ENCODE assay signal across 8 cellular contexts in genomic region chr10:78964952-78965633, GRCh38.
DNase-seq lines count a peak whose midpoint lies in the region; ATAC-seq and TF ChIP-seq lines count a peak whose summit lies in the region.

No MANE protein-coding gene starts in this region.

- peak overlapping the region; percentile 23 for H3K14ac ChIP-seq in trophoblast cell (ENCODE audit: low read length)

- in situ Hi-C loops in GM23248 (cut with MboI): no loop called here

- H3K36me3 ChIP-seq in GM23248 (ENCODE audit: low read depth) (no peaks in the 10 kb centered on the region), trophoblast cell (ENCODE audit: control insufficient read depth in 1 of 2, insufficient read depth in 2 of 2, low read length in 2 of 2) (no peaks in the 10 kb centered on the region)

- ATAC-seq in HG03378 (IDR thresholded peaks at IDR 0.05; ENCODE audit: unreplicated experiment): no peak

- no peak overlapping the region for H3K27ac ChIP-seq in GM23248
- H3K27ac ChIP-seq in trophoblast cell (ENCODE audit: low read depth, low read length): no peak overlapping the region

- no peaks in the 10 kb centered on the region; the same call in 1 of the 2 replicates for H3K4me1 ChIP-seq in GM23248 (ENCODE audit: insufficient read depth)
- peaks cover 24 to 35% of the 10 kb centered on the region in 2 experiments for H3K4me1 ChIP-seq in trophoblast cell (ENCODE audit: control insufficient read depth in 1 of 2, insufficient read depth in 2 of 2, low read length in 2 of 2)

- H3K36me3 Mint-ChIP-seq in activated naive CD4-positive, alpha-beta T cell treated with anti-CD3 and anti-CD28 coated beads, Interleukin-2, amount 10 ng/mL, durations not matched to agents 7 days and 5 days: no peaks in the 10 kb centered on the region

- H3K23ac ChIP-seq in trophoblast cell (ENCODE audit: low read length): no peak overlapping the region

- no peak overlapping the region for H3K4ac ChIP-seq in trophoblast cell (ENCODE audit: low read depth, low read length)

- peaks cover 2% of the 10 kb centered on the region; the same call in 1 of the 2 replicates for H3F3A ChIP-seq in GM23248 (ENCODE audit: insufficient read depth)

- peak overlapping the region; percentile 64 for H3K18ac ChIP-seq in trophoblast cell (ENCODE audit: low read length)

- H4K91ac ChIP-seq in trophoblast cell (ENCODE audit: low read depth, low read length): peak overlapping the region; percentile 52

- peaks cover 11% of the 10 kb centered on the region for H3K79me1 ChIP-seq in trophoblast cell (ENCODE audit: low read length)

- DNase-seq in GM23248 (peak; percentile 26), OCI-M1 (lab: John Stamatoyannopoulos, UW) (peak; percentile 44), epithelial cell of esophagus (ENCODE audit: low read depth) (peak; percentile 53), trophoblast cell (peak; percentile 80 to 84), HUDEP-2 (lab: John Stamatoyannopoulos, UW; ENCODE audit: unreplicated experiment in 76 of 76) (no peak), HCEC 1CT (no peak)
- DNase-seq in activated naive CD4-positive, alpha-beta T cell treated with anti-CD3 and anti-CD28 coated beads, Interleukin-2, amount 10 ng/mL, durations not matched to agents 7 days and 5 days: no peak

- no peak overlapping the region for H4K12ac ChIP-seq in trophoblast cell (ENCODE audit: low read depth, low read length)

- H3K4me3 Mint-ChIP-seq in activated naive CD4-positive, alpha-beta T cell treated with anti-CD3 and anti-CD28 coated beads, Interleukin-2, amount 10 ng/mL, durations not matched to agents 7 days and 5 days: no peak overlapping the region

- no peaks in the 10 kb centered on the region for H3K79me2 ChIP-seq in GM23248 (ENCODE audit: insufficient read depth)
- no peaks in the 10 kb centered on the region for H3K79me2 ChIP-seq in trophoblast cell (ENCODE audit: control insufficient read depth, insufficient read depth, low read length, poor library complexity)

- no peaks in the 10 kb centered on the region for H3K4me1 Mint-ChIP-seq in activated naive CD4-positive, alpha-beta T cell treated with anti-CD3 and anti-CD28 coated beads, Interleukin-2, amount 10 ng/mL, durations not matched to agents 7 days and 5 days

- no peaks in the 10 kb centered on the region for H3K9me2 ChIP-seq in GM23248 (ENCODE audit: insufficient read depth)

- H2BK12ac ChIP-seq in trophoblast cell (ENCODE audit: low read length): peak overlapping the region; percentile 43

- H4K8ac ChIP-seq in trophoblast cell (ENCODE audit: low read depth, low read length): no peak overlapping the region

- H3K4me2 ChIP-seq in GM23248 (ENCODE audit: unreplicated experiment) (no peak overlapping the region), trophoblast cell (ENCODE audit: low read length) (peak overlapping the region; percentile 14)

- H3K9me3 Mint-ChIP-seq in activated naive CD4-positive, alpha-beta T cell treated with anti-CD3 and anti-CD28 coated beads, Interleukin-2, amount 10 ng/mL, durations not matched to agents 7 days and 5 days: no peaks in the 10 kb centered on the region

- H2BK120ac ChIP-seq in trophoblast cell (ENCODE audit: insufficient read depth, low read length, poor library complexity): peak overlapping the region; percentile 19

- no peak overlapping the region for H3K27ac Mint-ChIP-seq in activated naive CD4-positive, alpha-beta T cell treated with anti-CD3 and anti-CD28 coated beads, Interleukin-2, amount 10 ng/mL, durations not matched to agents 7 days and 5 days

- H3K4me3 ChIP-seq in GM23248 (no peak overlapping the region), epithelial cell of esophagus (ENCODE audit: low read length) (no peak overlapping the region), trophoblast cell (ENCODE audit: low read depth, low read length) (no peak overlapping the region)

- no peak overlapping the region for H3K9ac ChIP-seq in GM23248
- H3K9ac ChIP-seq in trophoblast cell (ENCODE audit: low read length): no peak overlapping the region

- WGBS in GM23248 (ENCODE audit: low coverage in 1 of 2, low lambda C conversion rate in 2 of 2, missing lambda C conversion rate in 2 of 2), 2 experiments: 72 to 74% methylated on average over 13 to 16 of the region's 17 CpGs
- no CpG with 5 or more reads among the region's 17 CpGs for WGBS in trophoblast cell (ENCODE audit: extremely low coverage, insufficient coverage, insufficient read length)

- no peaks in the 10 kb centered on the region for H4K20me1 ChIP-seq in GM23248 (ENCODE audit: insufficient read depth)

- H2AFZ ChIP-seq in GM23248 (no peak overlapping the region), trophoblast cell (ENCODE audit: insufficient read depth, low read length, poor library complexity) (no peak overlapping the region)

- no peak for TF ChIP-seq CTCF in epithelial cell of esophagus (IDR thresholded peaks at IDR 0.05; ENCODE audit: insufficient read depth, low read depth, low read length, missing control alignments)

- H3K27me3 ChIP-seq in GM23248 (replicated peaks; ENCODE audit: insufficient read depth): no peaks in the 10 kb centered on the region
- no peaks in the 10 kb centered on the region for H3K27me3 ChIP-seq in trophoblast cell (ENCODE audit: insufficient read depth, low read length)

- no peak overlapping the region for H2BK5ac ChIP-seq in trophoblast cell (ENCODE audit: low read depth, low read length, poor library complexity)

- H2AK5ac ChIP-seq in trophoblast cell (ENCODE audit: low read length): peak overlapping the region; percentile 25

- H3K9me3 ChIP-seq in GM23248 (ENCODE audit: low read depth) (no peaks in the 10 kb centered on the region), trophoblast cell (ENCODE audit: insufficient read depth, low read depth, low read length) (no peaks in the 10 kb centered on the region)

- H3K27me3 Mint-ChIP-seq in activated naive CD4-positive, alpha-beta T cell treated with anti-CD3 and anti-CD28 coated beads, Interleukin-2, amount 10 ng/mL, durations not matched to agents 7 days and 5 days: peaks cover 31% of the 10 kb centered on the region

- CTCF ChIA-PET in activated naive CD4-positive, alpha-beta T cell treated with anti-CD3 and anti-CD28 coated beads, Interleukin-2, amount 10 ng/mL, durations not matched to agents 7 days and 5 days (lab: Charles Lee): interaction anchor here (1.3 to 2.2 kb wide), 2 partner anchors 10 to 230 kb away, joined by 5 read pairs; no protein-coding TSS in a partner anchor

Comparison
In these comparisons a context has a peak if more than half of its experiments do, and no peak if none do; other contexts are left out.
1. DNase-seq: peak in GM23248 (single experiment), OCI-M1 (single experiment), epithelial cell of esophagus (single experiment) and trophoblast cell (2 of 2); none in HUDEP-2 (0 of 76), activated naive CD4-positive, alpha-beta T cell treated with anti-CD3 and anti-CD28 coated beads, Interleukin-2, amount 10 ng/mL, durations not matched to agents 7 days and 5 days (single experiment) and HCEC 1CT (single experiment).